ENCODE assay signal across 2 cellular contexts in the genomic region with DNA sequence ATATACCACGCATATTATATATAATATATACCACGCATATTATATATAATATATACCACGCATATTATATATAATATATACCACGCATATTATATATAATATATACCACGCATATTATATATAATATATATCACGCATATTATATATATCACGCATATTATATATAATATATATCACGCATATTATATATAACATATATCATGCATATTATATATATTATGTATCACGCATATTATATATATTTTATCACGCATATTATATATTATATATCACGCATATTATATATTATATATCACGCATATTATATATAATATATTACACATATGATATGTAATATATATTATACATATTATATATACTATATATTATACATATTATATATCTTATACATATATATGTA.
A peak's percentile ranks its signal among the peaks of the same experiment; 100 is the strongest.
DNase-seq lines count a peak whose midpoint lies in the region; ATAC-seq, FAIRE-seq and TF ChIP-seq lines count a peak whose summit lies in the region.
"Not testable (repeated sequence)": the region's sequence is repeated elsewhere in the genome, so short reads cannot be mapped to it uniquely, and the experiment has no call there.

No MANE protein-coding gene starts in this region.

- DNase-seq in K562 (ENCODE audit: extremely low read depth in 1 of 4, low spot score in 3 of 4) = not testable (repeated sequence)

- H3K4me3 ChIP-seq in K562 = not testable (repeated sequence)

- not testable (repeated sequence) for H3K4me2 ChIP-seq in K562 (ENCODE audit: insufficient read depth, low read length)

- H3K9ac ChIP-seq in K562 (ENCODE audit: insufficient read depth in 1 of 2, low read depth in 2 of 2, low read length in 2 of 2) = not testable (repeated sequence)

- POLR2A ChIA-PET in K562 (lab: Yijun Ruan, JAX) = not testable (repeated sequence)

- TF ChIP-seq RAD21 in K562 (CRISPR knock-in tag; conservative IDR thresholded peaks at IDR 0.05 in 1 of 2, IDR thresholded peaks at IDR 0.05 in 1 of 2) = not testable (repeated sequence)

- not testable (repeated sequence) for H3K27me3 ChIP-seq in K562 (ENCODE audit: control insufficient read depth in 2 of 2, insufficient read depth in 2 of 2, low read length in 2 of 2)

- peak; percentile 98 for FAIRE-seq in TTC549 (lab: Jason Lieb, UNC)
- FAIRE-seq in K562 (lab: Jason Lieb, UNC) = not testable (repeated sequence)

- intact Hi-C loops in K562 (cut with micrococcal nuclease) = not testable (repeated sequence)

- not testable (repeated sequence) for H3K36me3 ChIP-seq in K562 (ENCODE audit: control insufficient read depth, insufficient read depth, low read length)

- TF ChIP-seq POLR2A in K562 (conservative IDR thresholded peaks at IDR 0.05) = not testable (repeated sequence)

- not testable (repeated sequence) for H4K20me1 ChIP-seq in K562 (replicated peaks; ENCODE audit: control insufficient read depth, insufficient read depth, low read length)

- TF ChIP-seq CTCF in K562 (IDR thresholded peaks at IDR 0.05 in 2 of 3, conservative IDR thresholded peaks at IDR 0.05 in 1 of 3; ENCODE audit: insufficient read depth in 2 of 3, low read depth in 1 of 3, low read length in 3 of 3) = not testable (repeated sequence)

- not testable (repeated sequence) for BruUV-seq in K562 (replicated peaks; lab: Mats Ljungman, UMichigan)

- H3K9me3 ChIP-seq in K562 (replicated peaks; ENCODE audit: control insufficient read depth, insufficient read depth, low read depth, low read length) = not testable (repeated sequence)

- H3K4me1 ChIP-seq in K562 (replicated peaks in 1 of 2; ENCODE audit: control insufficient read depth in 2 of 2, insufficient read depth in 2 of 2, low read length in 2 of 2) = not testable (repeated sequence)

- CTCF ChIA-PET in K562 (lab: Yijun Ruan, JAX; ENCODE audit: low intra/inter-chr PET ratio) = not testable (repeated sequence)

- H2AFZ ChIP-seq in K562 (ENCODE audit: low read depth, low read length) = not testable (repeated sequence)

- not testable (repeated sequence) for H3K9me1 ChIP-seq in K562 (ENCODE audit: control insufficient read depth, insufficient read depth, low read length)

- H3K79me2 ChIP-seq in K562 (ENCODE audit: control insufficient read depth, insufficient read depth, low read length) = not testable (repeated sequence)

- in situ Hi-C loops in K562 (cut with MboI) = not testable (repeated sequence)

- WGBS in K562 (ENCODE audit: insufficient coverage, low coverage, missing lambda C conversion rate) = 61% methylated on average over 9 of the region's 12 CpGs

- not testable (repeated sequence) for TF ChIP-seq EP300 in K562 (IDR thresholded peaks at IDR 0.05; ENCODE audit: low read length)

- H3K27ac ChIP-seq in K562 (ENCODE audit: extremely low read depth, low read depth, low read length) = not testable (repeated sequence)

- not testable (repeated sequence) for ATAC-seq in K562

TF ChIP-seq in K562, 482 proteins besides CTCF, POLR2A, EP300 and RAD21:
- TF ChIP-seq NCOA2 (IDR thresholded peaks at IDR 0.05; ENCODE audit: partially characterized antibody in 2 of 2) = peak in 1 of 2 experiments; percentile 94
- TF ChIP-seq, protein P1, sequence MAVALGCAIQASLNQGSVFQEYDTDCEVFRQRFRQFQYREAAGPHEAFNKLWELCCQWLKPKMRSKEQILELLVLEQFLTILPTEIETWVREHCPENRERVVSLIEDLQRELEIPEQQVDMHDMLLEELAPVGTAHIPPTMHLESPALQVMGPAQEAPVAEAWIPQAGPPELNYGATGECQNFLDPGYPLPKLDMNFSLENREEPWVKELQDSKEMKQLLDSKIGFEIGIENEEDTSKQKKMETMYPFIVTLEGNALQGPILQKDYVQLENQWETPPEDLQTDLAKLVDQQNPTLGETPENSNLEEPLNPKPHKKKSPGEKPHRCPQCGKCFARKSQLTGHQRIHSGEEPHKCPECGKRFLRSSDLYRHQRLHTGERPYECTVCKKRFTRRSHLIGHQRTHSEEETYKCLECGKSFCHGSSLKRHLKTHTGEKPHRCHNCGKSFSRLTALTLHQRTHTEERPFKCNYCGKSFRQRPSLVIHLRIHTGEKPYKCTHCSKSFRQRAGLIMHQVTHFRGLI (CRISPR knock-in tag; IDR thresholded peaks at IDR 0.05) = peak; percentile 78; the same call in 1 of the 2 replicates
